ENCODE assay signal across 8 cellular contexts in the genomic region with DNA sequence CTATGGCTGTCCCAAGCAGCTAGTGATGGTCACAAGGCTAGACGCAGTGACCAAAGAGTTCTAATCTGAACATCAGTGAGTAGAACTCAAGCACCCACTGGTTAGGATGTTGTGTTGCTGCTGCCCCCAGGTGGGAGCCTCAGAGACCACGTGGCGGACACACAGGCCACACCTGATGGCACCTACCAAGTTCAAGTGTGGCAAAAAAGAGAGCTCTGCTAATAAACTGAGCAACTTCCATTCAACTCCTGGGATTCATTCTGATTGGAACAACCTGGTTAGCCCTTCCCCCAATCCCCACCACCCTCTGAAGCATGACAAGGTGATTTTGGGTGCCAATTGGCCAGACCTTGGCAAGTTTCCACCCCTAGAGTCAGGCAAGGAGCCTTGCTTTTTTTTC. TPM values are rescaled to one million over a fixed set of nuclear protein-coding genes. Genes with fewer than 3 reads are reported as not detected.
A peak's percentile ranks its signal among the peaks of the same experiment; 100 is the strongest.
DNase-seq lines count a peak whose midpoint lies in the region; ATAC-seq, FAIRE-seq and TF ChIP-seq lines count a peak whose summit lies in the region.

No MANE protein-coding gene starts in this region.

- DNase-seq in G401 (ENCODE audit: low spot score) (peak; percentile 21), NB4 (ENCODE audit: low read depth) (peak; percentile 55), mucosa of descending colon (no peak), inferior parietal cortex (ENCODE audit: extremely low spot score) (no peak), urothelium cell line (ENCODE audit: low spot score) (no peak), heart right ventricle (no peak)
- peak; percentile 52 for DNase-seq in activated T-cell treated with anti-CD3 and anti-CD28 coated beads, Interleukin-2, amount 50 U/mL, for 24 hours

- H3K27ac ChIP-seq in heart right ventricle = peak overlapping the region in 4 of 10 donors; percentile 93 to 96 (median 94)

- no peaks in the 10 kb centered on the region for H3K9me3 ChIP-seq in mucosa of descending colon
- H3K9me3 ChIP-seq in heart right ventricle = no peaks in the 10 kb centered on the region

- TF ChIP-seq POLR2A in NB4 (IDR thresholded peaks at IDR 0.05; ENCODE audit: extremely low read depth, insufficient read length) = no peak

- H3K27me3 Mint-ChIP-seq in activated T-cell treated with anti-CD3 and anti-CD28 coated beads, Interleukin-2, amount 50 U/mL, for 24 hours = no peaks in the 10 kb centered on the region
- peaks cover 7% of the 10 kb centered on the region for H3K27me3 Mint-ChIP-seq in nephron (ENCODE audit: low read depth)

- FAIRE-seq in urothelium cell line (lab: Jason Lieb, UNC) = no peak

- no peaks in the 10 kb centered on the region for H3K9me3 Mint-ChIP-seq in activated T-cell treated with anti-CD3 and anti-CD28 coated beads, Interleukin-2, amount 50 U/mL, for 24 hours
- H3K9me3 Mint-ChIP-seq in nephron = no peaks in the 10 kb centered on the region

- 72 to 76% methylated on average over 3 of the region's 3 CpGs for WGBS in heart right ventricle, 2 donors

- peaks cover 33% of the 10 kb centered on the region for H3K4me1 ChIP-seq in mucosa of descending colon (ENCODE audit: low read depth)
- peaks cover 4 to 52% (median 45%) of the 10 kb centered on the region in 9 donors for H3K4me1 ChIP-seq in heart right ventricle

- intact Hi-C loops in mucosa of descending colon (cut with DNase I, micrococcal nuclease) (no loop called here), heart right ventricle (cut with DNase I) (loop anchor here in 5 of 10 donors (5.0 kb wide), 2 partner anchors 41 to 56 kb away; no protein-coding TSS in a partner anchor)

- H3K4me3 ChIP-seq in NB4 (ENCODE audit: low read depth, low read length) (no peak overlapping the region), mucosa of descending colon (no peak overlapping the region), heart right ventricle (peak overlapping the region in 1 of 10 donors; percentile 99)

- H3K36me3 Mint-ChIP-seq in activated T-cell treated with anti-CD3 and anti-CD28 coated beads, Interleukin-2, amount 50 U/mL, for 24 hours (ENCODE audit: low read depth) = peaks cover 24% of the 10 kb centered on the region
- H3K36me3 Mint-ChIP-seq in nephron (ENCODE audit: low read depth) = no peaks in the 10 kb centered on the region

- H3K27me3 ChIP-seq in heart right ventricle = no peaks in the 10 kb centered on the region

- H3K36me3 ChIP-seq in mucosa of descending colon (ENCODE audit: low read depth) = peaks cover 4% of the 10 kb centered on the region
- H3K36me3 ChIP-seq in heart right ventricle = no peaks in the 10 kb centered on the region

- ATAC-seq in mucosa of descending colon (no peak), heart right ventricle (no peak)

- peak overlapping the region; percentile 95 for H3K27ac Mint-ChIP-seq in activated T-cell treated with anti-CD3 and anti-CD28 coated beads, Interleukin-2, amount 50 U/mL, for 24 hours
- peak overlapping the region; percentile 57 to 89 (median 74) for H3K27ac Mint-ChIP-seq in nephron

- H3K4me3 Mint-ChIP-seq in activated T-cell treated with anti-CD3 and anti-CD28 coated beads, Interleukin-2, amount 50 U/mL, for 24 hours = peak overlapping the region; percentile 90
- peak overlapping the region; percentile 95 to 99 (median 99) for H3K4me3 Mint-ChIP-seq in nephron

- TF ChIP-seq CTCF in NB4 (IDR thresholded peaks at IDR 0.05; ENCODE audit: low read depth, low read length) (peak; percentile 24), nephron (IDR thresholded peaks at IDR 0.05; ENCODE audit: unreplicated experiment in 3 of 3) (no peak), mucosa of descending colon (IDR thresholded peaks at IDR 0.05) (no peak), heart right ventricle (IDR thresholded peaks at IDR 0.05) (no peak)

- peaks cover 41% of the 10 kb centered on the region for H3K4me1 Mint-ChIP-seq in activated T-cell treated with anti-CD3 and anti-CD28 coated beads, Interleukin-2, amount 50 U/mL, for 24 hours (ENCODE audit: low read depth)
- H3K4me1 Mint-ChIP-seq in nephron = peaks cover 42% of the 10 kb centered on the region

- in situ Hi-C loops in G401 (cut with HindIII; ENCODE audit: low sequenced_read_pairs) = no loop called here

RNA-seq across cellular contexts. Expression of a gene that starts 3.5 kb away (rescaled TPM):
- total RNA-seq in G401 (2014; rRNA removed; shearing (Covaris generic)) = 87.4 and 108 TPM in 2 replicates
- total RNA-seq in mucosa of descending colon = 10 to 100 TPM; 41.7 to 55.7 (median 55.7) TPM
- total RNA-seq in heart right ventricle = 10 to 100 TPM; 38.4 to 49.1 (median 44.2) TPM
- polyA plus RNA-seq in heart right ventricle = 10 to 100 TPM; 36.2 to 46.6 TPM

Comparison
In these comparisons a context has a peak if more than half of its experiments do, and no peak if none do; other contexts are left out.
1. DNase-seq: peak in G401 (single experiment), NB4 (single experiment) and activated T-cell treated with anti-CD3 and anti-CD28 coated beads, Interleukin-2, amount 50 U/mL, for 24 hours (single experiment); none in mucosa of descending colon (0 of 3), inferior parietal cortex (single experiment), urothelium cell line (single experiment) and heart right ventricle (0 of 2).